Comparison of ENCODE assay signal across 17 cellular contexts in the genomic region with DNA sequence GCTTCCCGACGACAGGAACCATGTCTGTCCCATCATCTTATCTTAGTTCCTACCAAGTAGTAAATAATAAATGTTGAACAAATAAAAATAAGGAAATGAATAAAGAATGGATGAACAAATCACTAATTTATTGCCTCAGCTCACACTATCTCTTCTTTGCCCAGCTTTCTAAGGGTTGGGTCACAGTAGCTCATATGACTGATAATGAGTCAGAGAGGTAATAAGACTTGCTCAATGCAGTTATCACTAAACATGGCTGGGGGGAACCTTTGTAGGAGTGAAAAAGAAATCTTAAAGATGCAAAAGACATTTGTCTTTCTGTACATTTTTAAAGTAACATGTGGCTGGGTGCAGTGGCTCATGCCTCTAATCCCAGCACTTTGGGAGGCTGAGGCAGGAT.
A peak's percentile ranks its signal among the peaks of the same experiment; 100 is the strongest.
DNase-seq lines count a peak whose midpoint lies in the region; ATAC-seq and TF ChIP-seq lines count a peak whose summit lies in the region.
"Had no signal": no experiment of that assay in that cellular context is flagged by ENCODE, and none has a peak within 500 bp of the region (broad histone marks: within the 10 kb centered on the region; RNA-seq: fewer than 3 reads in every experiment).

No MANE protein-coding gene starts in this region.

- H3K36me3 ChIP-seq in mammary epithelial cell (ENCODE audit: insufficient read depth, low read length) (no peaks in the 10 kb centered on the region), kidney epithelial cell (ENCODE audit: control insufficient read depth, insufficient read depth, low read length) (no peaks in the 10 kb centered on the region)
- H3K36me3 ChIP-seq: heart right ventricle, lower lobe of right lung, neural progenitor cell had no signal

- peaks cover 16% of the 10 kb centered on the region for H3K4me1 ChIP-seq in mammary epithelial cell (ENCODE audit: insufficient read depth, low read length)
- H3K4me1 ChIP-seq: heart right ventricle, lower lobe of right lung, neural progenitor cell had no signal

- in situ Hi-C loops in Caki2 (cut with HindIII; ENCODE audit: low pct_unique_long_range_greater_than_20kb, low sequenced_read_pairs) (no loop called here), mammary epithelial cell (cut with MboI; ENCODE audit: low sequenced_read_pairs in 2 of 2) (no loop called here)

- no peak overlapping the region for H3K4me2 ChIP-seq in mammary epithelial cell (ENCODE audit: insufficient read depth, low read depth, low read length)
- H3K4me2 ChIP-seq: neural progenitor cell had no signal

- intact Hi-C loops in mammary epithelial cell (cut with micrococcal nuclease), result no loop called here

- ATAC-seq in GM21381 (IDR thresholded peaks at IDR 0.05; ENCODE audit: unreplicated experiment) (no peak), GM18909 (IDR thresholded peaks at IDR 0.05; ENCODE audit: poor library complexity, unreplicated experiment) (no peak)
- ATAC-seq: activated T-cell treated with anti-CD3 and anti-CD28 coated beads, Interleukin-2, amount 50 U/mL, for 72 hours; heart right ventricle; lower lobe of right lung had no signal

- BruUV-seq in mammary epithelial cell (replicated peaks; lab: Mats Ljungman, UMichigan), result no TSS peak

- H3K79me2 ChIP-seq in mammary epithelial cell (ENCODE audit: insufficient read depth, low read length), result peaks cover 49% of the 10 kb centered on the region

- H3K9me3 ChIP-seq in mammary epithelial cell (replicated peaks; ENCODE audit: insufficient read depth, low read length), result no peaks in the 10 kb centered on the region
- H3K9me3 ChIP-seq: heart right ventricle, lower lobe of right lung had no signal

- no peaks in the 10 kb centered on the region for H4K20me1 ChIP-seq in mammary epithelial cell (ENCODE audit: insufficient read depth, low read length)

- CTCF ChIA-PET in mammary epithelial cell (lab: Charles Lee; ENCODE audit: low non-redundant PET), result no interaction called here

- no peak overlapping the region for H3K4me3 ChIP-seq in mammary epithelial cell (replicated peaks in 1 of 3; ENCODE audit: insufficient read depth in 1 of 3, low read depth in 2 of 3, low read length in 3 of 3)
- H3K4me3 ChIP-seq in kidney epithelial cell (ENCODE audit: low read depth, low read length), result no peak overlapping the region
- H3K4me3 ChIP-seq: heart right ventricle, lower lobe of right lung, neural progenitor cell had no signal

- 83% methylated on average over 2 of the region's 2 CpGs for WGBS in mammary epithelial cell (ENCODE audit: low coverage, missing lambda C conversion rate)

- H3K27ac ChIP-seq in mammary epithelial cell (ENCODE audit: insufficient read depth, low read depth, low read length), result no peak overlapping the region
- H3K27ac ChIP-seq: C4-2B, heart right ventricle, lower lobe of right lung, neural progenitor cell had no signal

- H2AFZ ChIP-seq in mammary epithelial cell (ENCODE audit: low read depth, low read length), result no peak overlapping the region
- H2AFZ ChIP-seq: neural progenitor cell had no signal

- dilution Hi-C loops in mammary epithelial cell (cut with HindIII; ENCODE audit: low sequenced_read_pairs), result no loop called here

- H3K27me3 ChIP-seq in mammary epithelial cell (ENCODE audit: insufficient read depth, low read length), result no peaks in the 10 kb centered on the region
- no peaks in the 10 kb centered on the region for H3K27me3 ChIP-seq in kidney epithelial cell (ENCODE audit: control insufficient read depth, insufficient read depth, low read length)
- H3K27me3 ChIP-seq: heart right ventricle, neural progenitor cell had no signal

- DNase-seq in Caki2 (ENCODE audit: low read depth) (peak; percentile 18), M059J (ENCODE audit: low read depth) (peak; percentile 70), mammary epithelial cell (peak; percentile 80), kidney epithelial cell (ENCODE audit: low read depth) (peak; percentile 43), NCI-H2107 treated with DMSO at 0.1 percent for 48 hours (lab: John Stamatoyannopoulos, UW; ENCODE audit: unreplicated experiment) (no peak), GM10266 (ENCODE audit: extremely low spot score) (no peak)
- DNase-seq: activated CD4-positive, alpha-beta T cell treated with anti-CD3 and anti-CD28 coated beads, Interleukin-2, amount 10 ng/mL, durations not matched to agents 24 days and 14 days; activated T-cell treated with anti-CD3 and anti-CD28 coated beads, Interleukin-2, amount 50 U/mL, for 72 hours; amygdala; heart right ventricle; Kasumi-1; lower lobe of right lung; NCI-H2107 had no signal

- TF ChIP-seq CTCF in mammary epithelial cell (conservative IDR thresholded peaks at IDR 0.05 in 1 of 2, IDR thresholded peaks at IDR 0.05 in 1 of 2; ENCODE audit: extremely low read depth in 1 of 2, insufficient read depth in 1 of 2, low read depth in 1 of 2, low read length in 2 of 2), result no peak
- no peak for TF ChIP-seq CTCF in kidney epithelial cell (IDR thresholded peaks at IDR 0.05; ENCODE audit: insufficient read depth, low read length, poor library complexity, severe bottlenecking)
- TF ChIP-seq CTCF in GM10266 (IDR thresholded peaks at IDR 0.05; ENCODE audit: control insufficient read depth, insufficient read depth, low read depth, missing control alignments), result no peak

- H3K9ac ChIP-seq in mammary epithelial cell (ENCODE audit: insufficient read depth, low read length), result no peak overlapping the region
- H3K9ac ChIP-seq: neural progenitor cell had no signal

Comparison
In these comparisons a context has a peak if more than half of its experiments do, and no peak if none do; other contexts are left out.
1. DNase-seq: peak in Caki2 (single experiment), M059J (single experiment), mammary epithelial cell (single experiment) and kidney epithelial cell (single experiment); none in NCI-H2107 treated with DMSO at 0.1 percent for 48 hours (single experiment) and GM10266 (single experiment).